ENCODE assay signal across 8 cellular contexts in the genomic region with DNA sequence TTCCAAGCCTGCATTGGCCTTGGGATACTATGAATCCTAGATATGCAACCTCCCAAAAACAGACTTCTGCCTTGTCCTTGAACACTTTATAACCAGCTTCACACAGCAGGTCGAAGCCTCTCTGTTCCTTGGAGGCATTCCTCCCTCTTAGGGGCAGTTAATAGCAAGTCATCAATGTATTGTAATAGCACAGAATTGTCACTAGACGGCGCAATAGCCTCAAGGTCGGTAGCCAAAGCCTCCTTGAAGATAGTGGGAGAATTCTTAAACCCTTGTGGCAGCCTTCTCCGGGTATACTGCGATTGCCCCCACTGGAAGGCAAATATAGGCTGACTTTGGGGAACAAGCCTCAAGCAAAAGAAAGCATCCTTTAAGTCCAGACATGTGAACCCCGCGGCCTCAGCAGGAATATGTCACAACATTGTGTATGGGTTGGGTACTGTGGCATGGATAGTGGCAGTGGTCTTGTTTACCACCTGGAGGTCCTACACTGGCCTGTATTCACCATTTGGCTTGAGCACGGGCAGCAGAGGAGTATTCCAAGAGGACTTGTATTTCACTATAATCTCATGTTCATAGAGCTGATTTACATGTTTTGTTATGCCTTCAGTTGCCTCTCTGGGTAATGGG.
DNase-seq lines count a peak whose midpoint lies in the region; ATAC-seq and TF ChIP-seq lines count a peak whose summit lies in the region.

No MANE protein-coding gene starts in this region.

- no peaks in the 10 kb centered on the region for H4K20me1 ChIP-seq in Loucy (ENCODE audit: insufficient read depth, low read length, poor library complexity, severe bottlenecking)

- no peak overlapping the region for H3K4me3 Mint-ChIP-seq in WTC11

- H3K4me2 ChIP-seq in Loucy (ENCODE audit: low read depth, low read length, poor library complexity, severe bottlenecking): no peak overlapping the region

- no peak overlapping the region for H3K4me3 ChIP-seq in Loucy (ENCODE audit: low read length, poor library complexity, severe bottlenecking)
- no peak overlapping the region for H3K4me3 ChIP-seq in cardiac muscle cell
- no peak overlapping the region for H3K4me3 ChIP-seq in MG63

- H3K9me3 Mint-ChIP-seq in WTC11: peaks cover 36% of the 10 kb centered on the region

- TF ChIP-seq CTCF in Loucy (conservative IDR thresholded peaks at IDR 0.05; ENCODE audit: low read length): peak; percentile 95
- TF ChIP-seq CTCF in WTC11 (IDR thresholded peaks at IDR 0.05): peak; percentile 76
- TF ChIP-seq CTCF in cardiac muscle cell (IDR thresholded peaks at IDR 0.05; ENCODE audit: low read depth, low read length): peak; percentile 60

- no peak overlapping the region for H3K27ac Mint-ChIP-seq in WTC11

- POLR2A ChIA-PET in WTC11 (lab: Charles Lee): interaction anchor here (1.0 kb wide), 1 partner anchor 40 kb away, joined by 3 read pairs; no protein-coding TSS in a partner anchor

- ATAC-seq in WTC11: peak; percentile 97
- ATAC-seq in GM18870 (IDR thresholded peaks at IDR 0.05; ENCODE audit: unreplicated experiment): no peak

- H3K9me2 ChIP-seq in Loucy (replicated peaks; ENCODE audit: low read depth, low read length): no peaks in the 10 kb centered on the region

- H3K36me3 ChIP-seq in Loucy (ENCODE audit: insufficient read depth, low read length) (no peaks in the 10 kb centered on the region), cardiac muscle cell (no peaks in the 10 kb centered on the region), MG63 (no peaks in the 10 kb centered on the region)

- peaks cover 9% of the 10 kb centered on the region for H3K27me3 Mint-ChIP-seq in WTC11 (ENCODE audit: low read depth)

- no peaks in the 10 kb centered on the region for H3K27me3 ChIP-seq in Loucy (ENCODE audit: insufficient read depth, low read length, poor library complexity, severe bottlenecking)
- no peaks in the 10 kb centered on the region for H3K27me3 ChIP-seq in cardiac muscle cell
- no peaks in the 10 kb centered on the region for H3K27me3 ChIP-seq in MG63

- H3K27ac ChIP-seq in cardiac muscle cell: no peak overlapping the region

- no peaks in the 10 kb centered on the region for H3K79me2 ChIP-seq in Loucy (ENCODE audit: insufficient read depth, low read length)

- H2AFZ ChIP-seq in Loucy (ENCODE audit: low read length): no peak overlapping the region

- H3K4me1 ChIP-seq in Loucy (ENCODE audit: insufficient read depth, low read length, poor library complexity, severe bottlenecking) (no peaks in the 10 kb centered on the region), cardiac muscle cell (ENCODE audit: low read depth) (no peaks in the 10 kb centered on the region)

- CTCF ChIA-PET in WTC11 (lab: Charles Lee): interaction anchor here (0.5 to 2.0 kb wide), 11 partner anchors 10 to 638 kb away, joined by 3 to 26 read pairs (median 3); a partner anchor contains a TSS

- no peak overlapping the region for H3K9ac ChIP-seq in Loucy (ENCODE audit: low read depth, low read length, poor library complexity, severe bottlenecking)

- no peaks in the 10 kb centered on the region for H3F3A ChIP-seq in Loucy (ENCODE audit: low read depth)

- H3K4me1 Mint-ChIP-seq in WTC11: peaks cover 2% of the 10 kb centered on the region; the same call in 1 of the 2 replicates

- peak; percentile 20 to 48 for DNase-seq in NCI-H524 (lab: John Stamatoyannopoulos, UW)
- no peak for DNase-seq in NCI-H524 treated with DMSO at 0.1 percent for 48 hours (lab: John Stamatoyannopoulos, UW)
- peak; percentile 34 for DNase-seq in WTC11 (ENCODE audit: low spot score)
- peak; percentile 54 to 64 for DNase-seq in cardiac muscle cell (ENCODE audit: low read depth in 1 of 2, low spot score in 1 of 2)
- DNase-seq in retina: peak; percentile 52
- DNase-seq in MG63: no peak

- H3K9me3 ChIP-seq in Loucy (ENCODE audit: insufficient read depth, low read depth, low read length) (no peaks in the 10 kb centered on the region), cardiac muscle cell (ENCODE audit: low read depth) (no peaks in the 10 kb centered on the region), MG63 (no peaks in the 10 kb centered on the region)

- peaks cover 28% of the 10 kb centered on the region for H3K36me3 Mint-ChIP-seq in WTC11

TF ChIP-seq in WTC11, 78 proteins besides CTCF, POLR2A, EP300 and RAD21:
- TF ChIP-seq GRHL2 (CRISPR knock-in tag; IDR thresholded peaks at IDR 0.05; ENCODE audit: insufficient replicate concordance, severe bottlenecking) (no peak), TCF7 (CRISPR knock-in tag; IDR thresholded peaks at IDR 0.05; ENCODE audit: low read depth) (no peak), JAZF1 (CRISPR knock-in tag; IDR thresholded peaks at IDR 0.05) (no peak), EMX1 (CRISPR knock-in tag; IDR thresholded peaks at IDR 0.05) (no peak), GTF2I (CRISPR knock-in tag; conservative IDR thresholded peaks at IDR 0.05) (no peak), SOX15 (CRISPR knock-in tag; IDR thresholded peaks at IDR 0.05) (no peak), HMGA2 (CRISPR knock-in tag; IDR thresholded peaks at IDR 0.05) (no peak), ZNF219 (CRISPR knock-in tag; IDR thresholded peaks at IDR 0.05; ENCODE audit: borderline replicate concordance) (no peak), NR1H2 (CRISPR knock-in tag; IDR thresholded peaks at IDR 0.05) (no peak), IRF2 (CRISPR knock-in tag; IDR thresholded peaks at IDR 0.05; ENCODE audit: borderline replicate concordance, low read depth) (no peak), NFYB (CRISPR knock-in tag; conservative IDR thresholded peaks at IDR 0.05; ENCODE audit: low read depth) (no peak), MXD4 (CRISPR knock-in tag; IDR thresholded peaks at IDR 0.05; ENCODE audit: borderline replicate concordance) (no peak)
- TF ChIP-seq, protein P1, sequence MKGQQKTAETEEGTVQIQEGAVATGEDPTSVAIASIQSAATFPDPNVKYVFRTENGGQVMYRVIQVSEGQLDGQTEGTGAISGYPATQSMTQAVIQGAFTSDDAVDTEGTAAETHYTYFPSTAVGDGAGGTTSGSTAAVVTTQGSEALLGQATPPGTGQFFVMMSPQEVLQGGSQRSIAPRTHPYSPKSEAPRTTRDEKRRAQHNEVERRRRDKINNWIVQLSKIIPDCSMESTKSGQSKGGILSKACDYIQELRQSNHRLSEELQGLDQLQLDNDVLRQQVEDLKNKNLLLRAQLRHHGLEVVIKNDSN (CRISPR knock-in tag; IDR thresholded peaks at IDR 0.05): no peak
- TF ChIP-seq, protein P2, sequence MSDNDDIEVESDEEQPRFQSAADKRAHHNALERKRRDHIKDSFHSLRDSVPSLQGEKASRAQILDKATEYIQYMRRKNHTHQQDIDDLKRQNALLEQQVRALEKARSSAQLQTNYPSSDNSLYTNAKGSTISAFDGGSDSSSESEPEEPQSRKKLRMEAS (CRISPR knock-in tag; IDR thresholded peaks at IDR 0.05): no peak
- TF ChIP-seq, protein P3, sequence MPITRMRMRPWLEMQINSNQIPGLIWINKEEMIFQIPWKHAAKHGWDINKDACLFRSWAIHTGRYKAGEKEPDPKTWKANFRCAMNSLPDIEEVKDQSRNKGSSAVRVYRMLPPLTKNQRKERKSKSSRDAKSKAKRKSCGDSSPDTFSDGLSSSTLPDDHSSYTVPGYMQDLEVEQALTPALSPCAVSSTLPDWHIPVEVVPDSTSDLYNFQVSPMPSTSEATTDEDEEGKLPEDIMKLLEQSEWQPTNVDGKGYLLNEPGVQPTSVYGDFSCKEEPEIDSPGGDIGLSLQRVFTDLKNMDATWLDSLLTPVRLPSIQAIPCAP (CRISPR knock-in tag; IDR thresholded peaks at IDR 0.05): no peak
- TF ChIP-seq, protein P4, sequence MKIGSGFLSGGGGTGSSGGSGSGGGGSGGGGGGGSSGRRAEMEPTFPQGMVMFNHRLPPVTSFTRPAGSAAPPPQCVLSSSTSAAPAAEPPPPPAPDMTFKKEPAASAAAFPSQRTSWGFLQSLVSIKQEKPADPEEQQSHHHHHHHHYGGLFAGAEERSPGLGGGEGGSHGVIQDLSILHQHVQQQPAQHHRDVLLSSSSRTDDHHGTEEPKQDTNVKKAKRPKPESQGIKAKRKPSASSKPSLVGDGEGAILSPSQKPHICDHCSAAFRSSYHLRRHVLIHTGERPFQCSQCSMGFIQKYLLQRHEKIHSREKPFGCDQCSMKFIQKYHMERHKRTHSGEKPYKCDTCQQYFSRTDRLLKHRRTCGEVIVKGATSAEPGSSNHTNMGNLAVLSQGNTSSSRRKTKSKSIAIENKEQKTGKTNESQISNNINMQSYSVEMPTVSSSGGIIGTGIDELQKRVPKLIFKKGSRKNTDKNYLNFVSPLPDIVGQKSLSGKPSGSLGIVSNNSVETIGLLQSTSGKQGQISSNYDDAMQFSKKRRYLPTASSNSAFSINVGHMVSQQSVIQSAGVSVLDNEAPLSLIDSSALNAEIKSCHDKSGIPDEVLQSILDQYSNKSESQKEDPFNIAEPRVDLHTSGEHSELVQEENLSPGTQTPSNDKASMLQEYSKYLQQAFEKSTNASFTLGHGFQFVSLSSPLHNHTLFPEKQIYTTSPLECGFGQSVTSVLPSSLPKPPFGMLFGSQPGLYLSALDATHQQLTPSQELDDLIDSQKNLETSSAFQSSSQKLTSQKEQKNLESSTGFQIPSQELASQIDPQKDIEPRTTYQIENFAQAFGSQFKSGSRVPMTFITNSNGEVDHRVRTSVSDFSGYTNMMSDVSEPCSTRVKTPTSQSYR (CRISPR knock-in tag; IDR thresholded peaks at IDR 0.05): no peak
TF ChIP-seq in WTC11: peak in this region for 0.

Comparison
In these comparisons a context has a peak if more than half of its experiments do, and no peak if none do; other contexts are left out.
1. DNase-seq: peak in NCI-H524 (2 of 2), WTC11 (single experiment), cardiac muscle cell (2 of 2) and retina (single experiment); none in NCI-H524 treated with DMSO at 0.1 percent for 48 hours (single experiment) and MG63 (single experiment).
2. Peak in every context shown above with its lines, with median percentiles within 50 percentile points of each other: CTCF ChIP-seq.